8 cellular contexts compared by ENCODE assay signal in genomic region chr22:39297490-39298193, GRCh38. TPM values are rescaled to one million over a fixed set of nuclear protein-coding genes. Genes with fewer than 3 reads are reported as not detected.
A peak's percentile ranks its signal among the peaks of the same experiment; 100 is the strongest.
DNase-seq lines count a peak whose midpoint lies in the region; ATAC-seq and TF ChIP-seq lines count a peak whose summit lies in the region.

No MANE protein-coding gene starts in this region.

- peak; percentile 37 for ATAC-seq in stimulated activated memory B cell treated with anti-CD40 and anti-IgM and Interleukin-4, amounts not matched to agents 10 μg/mL and 1 μg/mL and 100 μg/mL, for 72 hours
- ATAC-seq in GM19452 (IDR thresholded peaks at IDR 0.05; ENCODE audit: unreplicated experiment) (no peak), GM18858 (IDR thresholded peaks at IDR 0.05; ENCODE audit: unreplicated experiment) (no peak)

- H3K4me2 ChIP-seq in hepatocyte: no peak overlapping the region

- H3K9ac ChIP-seq in HUES6 (ENCODE audit: low read length): peak overlapping the region; percentile 39

- H3K4me3 Mint-ChIP-seq in stimulated activated memory B cell treated with anti-CD40 and anti-IgM and Interleukin-4, amounts not matched to agents 10 μg/mL and 1 μg/mL and 100 μg/mL, for 72 hours: no peak overlapping the region

- H3K27ac ChIP-seq in HUES6 (ENCODE audit: low read depth, low read length) (no peak overlapping the region; the same call in 1 of the 2 replicates), RWPE1 (peak overlapping the region; percentile 70), hepatocyte (peak overlapping the region; percentile 44)

- peak overlapping the region; percentile 69 for H3K27ac Mint-ChIP-seq in stimulated activated memory B cell treated with anti-CD40 and anti-IgM and Interleukin-4, amounts not matched to agents 10 μg/mL and 1 μg/mL and 100 μg/mL, for 72 hours

- peaks cover 49% of the 10 kb centered on the region for H3K4me1 Mint-ChIP-seq in stimulated activated memory B cell treated with anti-CD40 and anti-IgM and Interleukin-4, amounts not matched to agents 10 μg/mL and 1 μg/mL and 100 μg/mL, for 72 hours

- no peaks in the 10 kb centered on the region for H3K79me2 ChIP-seq in hepatocyte

- POLR2A ChIA-PET in RWPE1 (lab: Yijun Ruan, JAX; ENCODE audit: low non-redundant PET): no interaction called here

- H3K4me3 ChIP-seq in HUES6 (ENCODE audit: low read depth, low read length) (no peak overlapping the region), hepatocyte (no peak overlapping the region)

- no peak overlapping the region for H2AFZ ChIP-seq in hepatocyte

- H3K9me3 Mint-ChIP-seq in stimulated activated memory B cell treated with anti-CD40 and anti-IgM and Interleukin-4, amounts not matched to agents 10 μg/mL and 1 μg/mL and 100 μg/mL, for 72 hours: no peaks in the 10 kb centered on the region

- peaks cover 42% of the 10 kb centered on the region for H3K4me1 ChIP-seq in HUES6 (ENCODE audit: control insufficient read depth, insufficient read depth, low read length)
- peaks cover 25% of the 10 kb centered on the region for H3K4me1 ChIP-seq in hepatocyte (ENCODE audit: insufficient read depth)

- H4K20me1 ChIP-seq in hepatocyte (ENCODE audit: insufficient read depth, poor library complexity, severe bottlenecking): no peaks in the 10 kb centered on the region

- H3K9me2 ChIP-seq in hepatocyte (replicated peaks; ENCODE audit: insufficient read depth): no peaks in the 10 kb centered on the region

- H3K9me3 ChIP-seq in HUES6 (ENCODE audit: control insufficient read depth, insufficient read depth, low read depth, low read length) (peaks cover 2% of the 10 kb centered on the region; the same call in 1 of the 2 replicates), hepatocyte (ENCODE audit: low read depth) (no peaks in the 10 kb centered on the region)

- H3K27me3 Mint-ChIP-seq in stimulated activated memory B cell treated with anti-CD40 and anti-IgM and Interleukin-4, amounts not matched to agents 10 μg/mL and 1 μg/mL and 100 μg/mL, for 72 hours: peaks cover 8% of the 10 kb centered on the region

- no peaks in the 10 kb centered on the region for H3K27me3 ChIP-seq in HUES6 (ENCODE audit: control insufficient read depth, insufficient read depth, low read length)
- H3K27me3 ChIP-seq in hepatocyte: no peaks in the 10 kb centered on the region

- 62% methylated on average over 17 of the region's 17 CpGs for WGBS in hepatocyte (ENCODE audit: low lambda C conversion rate, missing lambda C conversion rate)

- no peak for DNase-seq in RWPE1 (ENCODE audit: low spot score)
- DNase-seq in hepatocyte (ENCODE audit: low spot score): no peak
- no peak for DNase-seq in dermis blood vessel endothelial cell
- no peak for DNase-seq in activated T-cell treated with anti-CD3 and anti-CD28 coated beads, Interleukin-2, amount 50 U/mL, for 48 hours

- TF ChIP-seq CTCF in RWPE1 (conservative IDR thresholded peaks at IDR 0.05; ENCODE audit: low read depth): no peak
- TF ChIP-seq CTCF in hepatocyte (IDR thresholded peaks at IDR 0.05; ENCODE audit: poor library complexity): no peak

- no peaks in the 10 kb centered on the region for H3K36me3 ChIP-seq in HUES6 (ENCODE audit: control insufficient read depth, insufficient read depth, low read length)
- no peaks in the 10 kb centered on the region for H3K36me3 ChIP-seq in hepatocyte (replicated peaks; ENCODE audit: insufficient read depth, low read depth)

- CTCF ChIA-PET in RWPE1 (lab: Yijun Ruan, JAX): interaction anchor here (0.6 kb wide), 1 partner anchor 125 kb away, joined by 3 read pairs; no protein-coding TSS in a partner anchor

- H3K36me3 Mint-ChIP-seq in stimulated activated memory B cell treated with anti-CD40 and anti-IgM and Interleukin-4, amounts not matched to agents 10 μg/mL and 1 μg/mL and 100 μg/mL, for 72 hours: no peaks in the 10 kb centered on the region

RNA-seq across cellular contexts. Expression of gene RPL3, which starts 21.8 kb away (rescaled TPM):
- total RNA-seq in hepatocyte (2,461 and 2,819 TPM in 2 replicates), dermis blood vessel endothelial cell (2,901 and 3,143 TPM in 2 replicates)
- polyA plus RNA-seq in hepatocyte: 1,044 and 1,068 TPM in 2 replicates

RNA-seq across cellular contexts. Expression of gene SYNGR1, which starts 52.1 kb away (rescaled TPM):
- total RNA-seq in hepatocyte: 15.8 and 23.1 TPM in 2 replicates
- 58.8 and 92.7 TPM in 2 replicates for polyA plus RNA-seq in hepatocyte
- total RNA-seq in dermis blood vessel endothelial cell: 0.98 and 1.0 TPM in 2 replicates

RNA-seq across cellular contexts. Expression of gene PDGFB, which starts 52.9 kb away (rescaled TPM):
- total RNA-seq in hepatocyte (3.9 and 4.3 TPM in 2 replicates), dermis blood vessel endothelial cell (75.7 and 80.1 TPM in 2 replicates)
- 2.5 and 4.1 TPM in 2 replicates for polyA plus RNA-seq in hepatocyte

Comparison
In these comparisons a context has a peak if more than half of its experiments do, and no peak if none do; other contexts are left out.
1. RNA of gene PDGFB, which starts 52.9 kb away (total RNA-seq): 75.7 to 80.1 TPM in dermis blood vessel endothelial cell; 3.9 to 4.3 TPM in hepatocyte; every median in the first group is over 10 times any median in the second.